ENCODE assay signal across 16 cellular contexts in genomic region chr13:98182153-98182552, GRCh38. TPM values are rescaled to one million over a fixed set of nuclear protein-coding genes. Genes with fewer than 3 reads are reported as not detected.
DNase-seq lines count a peak whose midpoint lies in the region; ATAC-seq and TF ChIP-seq lines count a peak whose summit lies in the region.
"Had no signal": no experiment of that assay in that cellular context is flagged by ENCODE, and none has a peak within 500 bp of the region (broad histone marks: within the 10 kb centered on the region; RNA-seq: fewer than 3 reads in every experiment).

No MANE protein-coding gene starts in this region.

- H3K36me3 Mint-ChIP-seq in nephron (ENCODE audit: low read depth), result peaks cover 38% of the 10 kb centered on the region
- no peaks in the 10 kb centered on the region for H3K36me3 Mint-ChIP-seq in stimulated activated naive B cell treated with anti-CD40 and anti-IgM and Interleukin-4, amounts not matched to agents 10 μg/mL and 1 μg/mL and 100 μg/mL, for 72 hours
- no peaks in the 10 kb centered on the region for H3K36me3 Mint-ChIP-seq in glutamatergic neuron (ENCODE audit: unreplicated experiment)

- H3K36me3 ChIP-seq in stomach smooth muscle (ENCODE audit: control insufficient read depth in 2 of 2, insufficient read depth in 2 of 2, low read length in 2 of 2) (no peaks in the 10 kb centered on the region), vagina (no peaks in the 10 kb centered on the region)
- H3K36me3 ChIP-seq: HAP-1 had no signal

- H3K27ac ChIP-seq in coronary artery (peak overlapping the region; percentile 63 to 71), stomach smooth muscle (ENCODE audit: low read length) (peak overlapping the region; percentile 18), vagina (no peak overlapping the region)
- H3K27ac ChIP-seq: C4-2B, GM23248 had no signal

- DNase-seq in coronary artery (ENCODE audit: low spot score), result no peak
- no peak for DNase-seq in left lobe of liver (ENCODE audit: low spot score)
- DNase-seq in stimulated activated naive B cell treated with anti-CD40 and anti-IgM and Interleukin-4, amounts not matched to agents 10 μg/mL and 1 μg/mL and 100 μg/mL, for 72 hours, result no peak
- no peak for DNase-seq in glutamatergic neuron
- no peak for DNase-seq in T-helper 9 cell
- no peak for DNase-seq in vagina (ENCODE audit: extremely low spot score in 2 of 2)
- DNase-seq: AML-193; Caco-2; CD4-positive, alpha-beta T cell had no signal

- no peak overlapping the region for H3K4me3 ChIP-seq in coronary artery
- H3K4me3 ChIP-seq in stomach smooth muscle (ENCODE audit: low read length in 2 of 2), result no peak overlapping the region
- no peak overlapping the region for H3K4me3 ChIP-seq in vagina
- H3K4me3 ChIP-seq: GM23248, HAP-1 had no signal

- no peak overlapping the region for H3K9ac ChIP-seq in stomach smooth muscle (ENCODE audit: low read length in 2 of 2)
- H3K9ac ChIP-seq: GM23248 had no signal

- no peak for TF ChIP-seq POLR2A in vagina (IDR thresholded peaks at IDR 0.05)

- H3K27me3 Mint-ChIP-seq in nephron (ENCODE audit: low read depth), result no peaks in the 10 kb centered on the region
- H3K27me3 Mint-ChIP-seq in stimulated activated naive B cell treated with anti-CD40 and anti-IgM and Interleukin-4, amounts not matched to agents 10 μg/mL and 1 μg/mL and 100 μg/mL, for 72 hours, result peaks cover 4 to 11% of the 10 kb centered on the region in 2 donors
- H3K27me3 Mint-ChIP-seq in glutamatergic neuron (ENCODE audit: unreplicated experiment), result peaks cover 1% of the 10 kb centered on the region

- TF ChIP-seq CTCF in coronary artery (IDR thresholded peaks at IDR 0.05) (no peak), nephron (IDR thresholded peaks at IDR 0.05; ENCODE audit: unreplicated experiment in 3 of 3) (no peak), glutamatergic neuron (IDR thresholded peaks at IDR 0.05; ENCODE audit: partially characterized antibody, unreplicated experiment) (no peak), vagina (IDR thresholded peaks at IDR 0.05) (no peak)

- peaks cover 10% of the 10 kb centered on the region for H3K9me3 Mint-ChIP-seq in nephron
- H3K9me3 Mint-ChIP-seq in stimulated activated naive B cell treated with anti-CD40 and anti-IgM and Interleukin-4, amounts not matched to agents 10 μg/mL and 1 μg/mL and 100 μg/mL, for 72 hours, result peaks cover 0 to 3% of the 10 kb centered on the region in 2 donors
- peaks cover 4% of the 10 kb centered on the region for H3K9me3 Mint-ChIP-seq in glutamatergic neuron (ENCODE audit: unreplicated experiment)

- H3K27ac Mint-ChIP-seq in nephron (peak overlapping the region; percentile 44 to 64 (median 57)), glutamatergic neuron (ENCODE audit: unreplicated experiment) (no peak overlapping the region)
- H3K27ac Mint-ChIP-seq in stimulated activated naive B cell treated with anti-CD40 and anti-IgM and Interleukin-4, amounts not matched to agents 10 μg/mL and 1 μg/mL and 100 μg/mL, for 72 hours, result no peak overlapping the region
- H3K27ac Mint-ChIP-seq: CD4-positive, alpha-beta T cell had no signal

- H3K4me1 ChIP-seq in stomach smooth muscle (ENCODE audit: control insufficient read depth, insufficient read depth, low read length) (peaks cover 14% of the 10 kb centered on the region), vagina (no peaks in the 10 kb centered on the region)

- ATAC-seq in left lobe of liver, result peak; percentile 71
- ATAC-seq in stimulated activated naive B cell treated with anti-CD40 and anti-IgM and Interleukin-4, amounts not matched to agents 10 μg/mL and 1 μg/mL and 100 μg/mL, for 72 hours (replicated peaks), result no peak

- no peaks in the 10 kb centered on the region for H3K27me3 ChIP-seq in stomach smooth muscle (ENCODE audit: control insufficient read depth in 1 of 2, insufficient read depth in 2 of 2, low read length in 2 of 2)
- H3K27me3 ChIP-seq in vagina, result no peaks in the 10 kb centered on the region

- H3K4me3 Mint-ChIP-seq in nephron (no peak overlapping the region), glutamatergic neuron (ENCODE audit: unreplicated experiment) (no peak overlapping the region)
- no peak overlapping the region for H3K4me3 Mint-ChIP-seq in stimulated activated naive B cell treated with anti-CD40 and anti-IgM and Interleukin-4, amounts not matched to agents 10 μg/mL and 1 μg/mL and 100 μg/mL, for 72 hours
- H3K4me3 Mint-ChIP-seq: CD4-positive, alpha-beta T cell had no signal

- H3K4me1 Mint-ChIP-seq in nephron (peaks cover 59% of the 10 kb centered on the region), glutamatergic neuron (ENCODE audit: low read depth, unreplicated experiment) (peaks cover 17% of the 10 kb centered on the region)
- H3K4me1 Mint-ChIP-seq in stimulated activated naive B cell treated with anti-CD40 and anti-IgM and Interleukin-4, amounts not matched to agents 10 μg/mL and 1 μg/mL and 100 μg/mL, for 72 hours, result no peaks in the 10 kb centered on the region

- H3K9me3 ChIP-seq in stomach smooth muscle (ENCODE audit: control insufficient read depth in 2 of 2, low read length in 2 of 2), result no peaks in the 10 kb centered on the region
- H3K9me3 ChIP-seq in vagina, result no peaks in the 10 kb centered on the region
- H3K9me3 ChIP-seq: Caco-2, HAP-1 had no signal

- intact Hi-C loops in vagina (cut with DNase I), result no loop called here

RNA-seq across cellular contexts. Expression of gene RNF113B, which starts 5.1 kb away (rescaled TPM):
- total RNA-seq in left lobe of liver, result not detected
- total RNA-seq in glutamatergic neuron (ENCODE audit: unreplicated experiment), result not detected
- not detected for total RNA-seq in vagina
- total RNA-seq: Caco-2; CD4-positive, alpha-beta T cell; GM23248; H4; HT-29 had no signal

RNA-seq across cellular contexts. Expression of gene FARP1, which starts 39.3 kb away (rescaled TPM):
- total RNA-seq in left lobe of liver (78.8 TPM), glutamatergic neuron (ENCODE audit: unreplicated experiment) (233 TPM), vagina (17.7 TPM)

Comparison
In these comparisons a context has a peak if more than half of its experiments do, and no peak if none do; other contexts are left out.
1. H3K27ac Mint-ChIP-seq: peak in nephron (3 of 3); none in stimulated activated naive B cell treated with anti-CD40 and anti-IgM and Interleukin-4, amounts not matched to agents 10 μg/mL and 1 μg/mL and 100 μg/mL, for 72 hours (single experiment) and glutamatergic neuron (single experiment).